ENCODE assay signal across 12 cellular contexts in the genomic region with DNA sequence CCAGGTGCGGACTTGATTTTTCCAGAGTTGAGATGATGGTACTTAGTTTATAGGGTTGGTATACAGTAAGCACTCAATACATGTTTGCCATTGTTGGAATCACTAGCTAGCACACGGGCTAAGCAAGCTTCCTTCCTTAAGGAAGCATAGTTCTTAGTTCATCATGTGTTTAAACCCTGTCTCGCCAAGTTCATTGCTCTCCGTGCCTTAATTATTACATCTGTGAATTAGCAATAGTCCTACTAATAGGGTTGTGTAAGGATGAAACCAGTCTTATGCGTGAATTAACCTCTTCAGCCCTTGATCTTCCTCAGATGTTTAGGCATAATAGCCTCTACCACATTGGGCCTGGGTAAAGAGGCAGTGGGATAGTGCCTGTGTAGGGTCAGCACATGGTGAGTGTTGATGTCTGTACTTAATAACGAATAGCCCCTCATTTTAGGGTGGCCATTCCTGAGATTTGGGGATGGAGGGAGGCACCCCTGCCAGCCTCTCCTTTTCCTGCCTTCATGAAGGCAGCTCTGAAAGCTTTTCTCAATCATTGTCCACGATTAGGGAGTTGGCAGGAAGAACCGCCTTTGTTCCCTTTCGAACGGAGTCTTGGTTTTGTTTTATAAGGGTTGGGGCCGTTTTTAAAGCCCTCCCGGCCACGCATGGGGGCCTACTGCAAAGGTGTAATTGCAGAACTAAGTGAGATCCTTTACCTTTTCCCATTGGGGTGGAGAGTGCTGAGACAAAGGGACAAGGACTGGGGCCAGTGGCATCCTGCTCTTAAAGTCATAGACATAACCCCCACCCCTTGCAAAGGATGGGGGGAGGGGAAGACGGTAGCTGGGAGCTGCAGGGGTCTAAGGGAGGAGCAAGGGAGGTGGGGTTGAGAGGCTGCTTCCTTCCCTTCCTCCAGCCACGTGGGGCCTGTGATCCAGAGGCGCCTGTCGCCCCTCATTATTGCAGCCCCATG. TPM values are rescaled to one million over a fixed set of nuclear protein-coding genes. Genes with fewer than 3 reads are reported as not detected.
DNase-seq lines count a peak whose midpoint lies in the region; ATAC-seq and TF ChIP-seq lines count a peak whose summit lies in the region.
"Had no signal": no experiment of that assay in that cellular context is flagged by ENCODE, and none has a peak within 500 bp of the region (broad histone marks: within the 10 kb centered on the region; RNA-seq: fewer than 3 reads in every experiment).

No MANE protein-coding gene starts in this region.

- no peaks in the 10 kb centered on the region for H3K36me3 ChIP-seq in cardiac muscle cell
- H3K36me3 ChIP-seq in heart left ventricle, result no peaks in the 10 kb centered on the region
- no peaks in the 10 kb centered on the region for H3K36me3 ChIP-seq in PC-3 (ENCODE audit: low read depth, low read length)
- H3K36me3 ChIP-seq in iPS-15b (ENCODE audit: control insufficient read depth, insufficient read depth, low read length), result peaks cover 57% of the 10 kb centered on the region
- no peaks in the 10 kb centered on the region for H3K36me3 ChIP-seq in testis (ENCODE audit: low read depth, missing control alignments)

- TF ChIP-seq POLR2A in heart left ventricle (IDR thresholded peaks at IDR 0.05) (no peak), testis (IDR thresholded peaks at IDR 0.05) (no peak)

- no peak overlapping the region for H3K9ac ChIP-seq in PC-3 (ENCODE audit: low read length)
- H3K9ac ChIP-seq in iPS-15b (ENCODE audit: low read depth, low read length), result peak overlapping the region; percentile 100

- H3K4me2 ChIP-seq in PC-3 (ENCODE audit: low read length), result peak overlapping the region; percentile 99

- ATAC-seq in heart left ventricle (no peak), PC-3 (no peak)
- no peak for ATAC-seq in stimulated activated naive CD8-positive, alpha-beta T cell treated with anti-CD3 and anti-CD28 coated beads, Interleukin-15, Interleukin-2, amounts not matched to agents 100 U/mL and 50 U/mL, for 24 hours
- ATAC-seq: sciatic nerve had no signal

- no peaks in the 10 kb centered on the region for H3F3A ChIP-seq in PC-3 (ENCODE audit: low read length, unreplicated experiment)

- DNase-seq in cardiac muscle cell (ENCODE audit: low read depth in 1 of 2, low spot score in 1 of 2), result no peak
- no peak for DNase-seq in heart left ventricle
- no peak for DNase-seq in PC-3
- no peak for DNase-seq in testis
- DNase-seq in stimulated activated naive CD4-positive, alpha-beta T cell (lab: John Stamatoyannopoulos, UW), result no peak
- DNase-seq in stimulated activated CD4-positive, alpha-beta T cell treated with anti-CD3 and anti-CD28 coated beads, Interleukin-4, amount 100 ng/mL, for 24 hours, result no peak
- no peak for DNase-seq in stimulated activated naive CD8-positive, alpha-beta T cell treated with anti-CD3 and anti-CD28 coated beads, Interleukin-15, Interleukin-2, amounts not matched to agents 100 U/mL and 50 U/mL, for 24 hours
- DNase-seq: effector memory CD4-positive, alpha-beta T cell; left cardiac atrium; NCI-H2029 had no signal

- TF ChIP-seq CTCF in cardiac muscle cell (IDR thresholded peaks at IDR 0.05; ENCODE audit: low read depth, low read length), result no peak
- no peak for TF ChIP-seq CTCF in heart left ventricle (IDR thresholded peaks at IDR 0.05)
- no peak for TF ChIP-seq CTCF in PC-3 (conservative IDR thresholded peaks at IDR 0.05; ENCODE audit: low read depth, low read length)
- no peak for TF ChIP-seq CTCF in testis (IDR thresholded peaks at IDR 0.05)

- H4K20me1 ChIP-seq in PC-3 (ENCODE audit: low read length), result no peaks in the 10 kb centered on the region

- POLR2A ChIA-PET in PC-3 (lab: Charles Lee; ENCODE audit: unreplicated experiment), result no interaction called here

- H3K4me1 ChIP-seq in cardiac muscle cell (ENCODE audit: low read depth), result peaks cover 10% of the 10 kb centered on the region
- H3K4me1 ChIP-seq in heart left ventricle, result peaks cover 0 to 26% (median 13%) of the 10 kb centered on the region in 12 donors
- H3K4me1 ChIP-seq in PC-3 (ENCODE audit: insufficient read depth, low read length), result peaks cover 17% of the 10 kb centered on the region
- peaks cover 16% of the 10 kb centered on the region for H3K4me1 ChIP-seq in iPS-15b (ENCODE audit: control insufficient read depth, insufficient read depth, low read length)
- H3K4me1 ChIP-seq in testis, result peaks cover 31% of the 10 kb centered on the region

- intact Hi-C loops in heart left ventricle (cut with DNase I) (loop anchor here in 3 of 10 donors (5.0 kb wide), 2 partner anchors 87 to 92 kb away; a partner anchor contains a TSS), PC-3 (cut with micrococcal nuclease) (loop anchor here (2.0 kb wide), 1 partner anchor 17 kb away; no protein-coding TSS in a partner anchor), testis (cut with DNase I; ENCODE audit: low total_unique reads) (no loop called here)

- H3K79me2 ChIP-seq in PC-3 (ENCODE audit: low read length), result peaks cover 19% of the 10 kb centered on the region

- no peaks in the 10 kb centered on the region for H3K9me2 ChIP-seq in PC-3 (replicated peaks; ENCODE audit: low read length)

- peak overlapping the region; percentile 7 for H3K4me3 ChIP-seq in cardiac muscle cell
- H3K4me3 ChIP-seq in heart left ventricle, result peak overlapping the region in 2 of 12 donors; percentile 83 to 93
- H3K4me3 ChIP-seq in PC-3 (ENCODE audit: low read length), result peak overlapping the region; percentile 98
- H3K4me3 ChIP-seq in iPS-15b (ENCODE audit: low read depth, low read length), result peak overlapping the region; percentile 100
- no peak overlapping the region for H3K4me3 ChIP-seq in testis

- no peaks in the 10 kb centered on the region for H3K9me3 ChIP-seq in cardiac muscle cell (ENCODE audit: low read depth)
- no peaks in the 10 kb centered on the region for H3K9me3 ChIP-seq in heart left ventricle
- H3K9me3 ChIP-seq in PC-3 (ENCODE audit: low read length), result no peaks in the 10 kb centered on the region
- H3K9me3 ChIP-seq in iPS-15b (ENCODE audit: control insufficient read depth, insufficient read depth, low read length), result no peaks in the 10 kb centered on the region
- H3K9me3 ChIP-seq in testis, result no peaks in the 10 kb centered on the region

- BruUV-seq in PC-3 (replicated peaks; lab: Mats Ljungman, UMichigan), result TSS peak; percentile 31

- H3K27me3 ChIP-seq in cardiac muscle cell (no peaks in the 10 kb centered on the region), heart left ventricle (no peaks in the 10 kb centered on the region), PC-3 (ENCODE audit: low read length) (no peaks in the 10 kb centered on the region), iPS-15b (ENCODE audit: control insufficient read depth, insufficient read depth, low read length) (no peaks in the 10 kb centered on the region), testis (no peaks in the 10 kb centered on the region)

- CTCF ChIA-PET in PC-3 (lab: Charles Lee), result interaction anchor here (0.6 to 0.7 kb wide), 2 partner anchors 10 to 18 kb away, joined by 3 to 11 read pairs; no protein-coding TSS in a partner anchor

- WGBS in heart left ventricle, 4 donors, result 58 to 66% (median 63%) methylated on average over 17 of the region's 17 CpGs
- 46 to 52% methylated on average over 17 of the region's 17 CpGs for WGBS in testis, 2 donors

- H3K27ac ChIP-seq in cardiac muscle cell (no peak overlapping the region), heart left ventricle (no peak overlapping the region), PC-3 (ENCODE audit: low read length) (no peak overlapping the region), testis (peak overlapping the region; percentile 2 to 13)

- H2AFZ ChIP-seq in PC-3 (ENCODE audit: low read length), result peak overlapping the region; percentile 74; the same call in 1 of the 2 replicates

RNA-seq across cellular contexts. Expression of a gene that starts 2.1 kb away (rescaled TPM):
- 11.9 and 24.3 TPM in 2 replicates for total RNA-seq in cardiac muscle cell
- polyA plus RNA-seq in cardiac muscle cell, result 10.2 and 14.8 TPM in 2 replicates
- 1 to 10 TPM in 1 of 9 donors, under 1 TPM in 8; 0.19 to 1.2 (median 0.50) TPM for total RNA-seq in heart left ventricle
- polyA plus RNA-seq in heart left ventricle, result under 1 TPM; 0.43 to 0.69 TPM
- total RNA-seq in PC-3 (2014; rRNA removed), result 7.3 and 9.3 TPM in 2 replicates
- 10 to 100 TPM; 20.6 to 22.0 TPM for total RNA-seq in testis
- 8.1 TPM for polyA plus RNA-seq in testis (ENCODE audit: insufficient read depth, low read depth, low replicate concordance)

RNA-seq across cellular contexts. Expression of a gene that starts 21.0 kb away (rescaled TPM):
- total RNA-seq in cardiac muscle cell, result 36.1 and 51.0 TPM in 2 replicates
- 111 and 156 TPM in 2 replicates for polyA plus RNA-seq in cardiac muscle cell
- 10 to 100 TPM; 30.3 to 47.6 (median 42.4) TPM for total RNA-seq in heart left ventricle
- polyA plus RNA-seq in heart left ventricle, result 10 to 100 TPM; 50.6 to 72.4 TPM
- total RNA-seq in PC-3 (2014; rRNA removed), result 32.5 and 33.5 TPM in 2 replicates
- 10 to 100 TPM; 18.0 to 21.8 TPM for total RNA-seq in testis
- polyA plus RNA-seq in testis (ENCODE audit: insufficient read depth, low read depth, low replicate concordance), result 26.0 TPM

RNA-seq across cellular contexts. Expression of a gene that starts 55.5 kb away (rescaled TPM):
- total RNA-seq in cardiac muscle cell, result 106 and 117 TPM in 2 replicates
- polyA plus RNA-seq in cardiac muscle cell, result 103 and 127 TPM in 2 replicates
- 10 to 100 TPM; 44.8 to 90.2 (median 72.2) TPM for total RNA-seq in heart left ventricle
- polyA plus RNA-seq in heart left ventricle, result 10 to 100 TPM; 22.7 to 75.3 TPM
- 81.4 and 91.3 TPM in 2 replicates for total RNA-seq in PC-3 (2014; rRNA removed)
- total RNA-seq in testis, result 100 to 1,000 TPM; 127 to 134 TPM
- polyA plus RNA-seq in testis (ENCODE audit: insufficient read depth, low read depth, low replicate concordance), result 114 TPM

Comparison
In these comparisons a context has a peak if more than half of its experiments do, and no peak if none do; other contexts are left out.
1. H3K27ac ChIP-seq: peak in testis (2 of 2); none in cardiac muscle cell (single experiment), heart left ventricle (0 of 12) and PC-3 (single experiment).
2. H3K4me3 ChIP-seq: peak in cardiac muscle cell (single experiment), PC-3 (single experiment) and iPS-15b (single experiment); none in testis (0 of 2).